13 cellular contexts compared by ENCODE assay signal in the genomic region with DNA sequence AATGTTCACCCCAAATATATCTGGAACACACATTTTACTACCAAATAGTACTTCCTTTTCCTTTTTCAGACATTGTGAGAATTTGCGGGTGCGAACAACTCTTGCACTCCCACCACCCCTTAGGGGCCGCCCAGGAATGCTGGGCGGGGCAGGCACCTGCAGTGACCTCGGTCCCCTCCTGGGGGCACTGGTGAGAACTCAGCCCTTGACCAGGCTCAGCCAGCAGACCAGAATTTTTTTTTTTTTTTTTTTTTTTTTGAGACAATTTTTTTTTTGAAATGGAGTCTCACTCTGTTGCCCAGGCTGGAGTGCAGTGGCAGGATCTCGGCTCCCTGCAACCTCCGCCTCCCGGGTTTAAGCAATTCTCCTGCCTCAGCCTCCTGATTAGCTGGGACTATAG.
DNase-seq lines count a peak whose midpoint lies in the region; ATAC-seq and TF ChIP-seq lines count a peak whose summit lies in the region.
"Had no signal": no experiment of that assay in that cellular context is flagged by ENCODE, and none has a peak within 500 bp of the region (broad histone marks: within the 10 kb centered on the region; RNA-seq: fewer than 3 reads in every experiment).

No MANE protein-coding gene starts in this region.

- peaks cover 2% of the 10 kb centered on the region; the same call in 1 of the 3 replicates for H3K4me1 Mint-ChIP-seq in GM23338
- no peaks in the 10 kb centered on the region for H3K4me1 Mint-ChIP-seq in activated T-cell treated with anti-CD3 and anti-CD28 coated beads, Interleukin-2, amount 50 U/mL, for 24 hours (ENCODE audit: low read depth)
- no peaks in the 10 kb centered on the region for H3K4me1 Mint-ChIP-seq in CD4-positive, alpha-beta T cell (ENCODE audit: low read depth)

- H3K9me3 Mint-ChIP-seq in GM23338, result peaks cover 3% of the 10 kb centered on the region; the same call in 2 of the 3 replicates
- no peaks in the 10 kb centered on the region for H3K9me3 Mint-ChIP-seq in activated T-cell treated with anti-CD3 and anti-CD28 coated beads, Interleukin-2, amount 50 U/mL, for 24 hours
- H3K9me3 Mint-ChIP-seq in CD4-positive, alpha-beta T cell, result no peaks in the 10 kb centered on the region

- DNase-seq in CMK (ENCODE audit: low read depth) (peak; percentile 26), GM23338 (ENCODE audit: low spot score) (peak; percentile 66), mesendoderm (peak; percentile 45), NCI-H446 treated with DMSO at 0.1 percent for 48 hours (lab: John Stamatoyannopoulos, UW) (no peak), NCI-H524 (lab: John Stamatoyannopoulos, UW) (no peak)
- DNase-seq in activated T-cell treated with anti-CD3 and anti-CD28 coated beads, Interleukin-2, amount 50 U/mL, for 24 hours, result peak; percentile 44
- DNase-seq in CD4-positive, alpha-beta T cell, result no peak
- DNase-seq: GOT3, naive B cell, NCI-H526 treated with DMSO at 0.1 percent for 48 hours had no signal

- no peak overlapping the region for H3K4me3 ChIP-seq in GM23338
- no peak overlapping the region for H3K4me3 ChIP-seq in mesendoderm (ENCODE audit: low read length)
- H3K4me3 ChIP-seq: ascending aorta, suprapubic skin had no signal

- peak; percentile 96 for ATAC-seq in GM23338
- ATAC-seq in CD4-positive, alpha-beta T cell (ENCODE audit: poor library complexity), result no peak
- ATAC-seq in GM19455 (IDR thresholded peaks at IDR 0.05; ENCODE audit: unreplicated experiment), result no peak

- no peak overlapping the region for H4K8ac ChIP-seq in mesendoderm (ENCODE audit: low read depth, low read length)

- H3K79me1 ChIP-seq in mesendoderm (ENCODE audit: low read length), result no peaks in the 10 kb centered on the region

- CTCF ChIA-PET in CD4-positive, alpha-beta T cell (lab: Charles Lee), result no interaction called here

- H3K36me3 Mint-ChIP-seq in GM23338 (ENCODE audit: low read depth), result peaks cover 47% of the 10 kb centered on the region
- H3K36me3 Mint-ChIP-seq in activated T-cell treated with anti-CD3 and anti-CD28 coated beads, Interleukin-2, amount 50 U/mL, for 24 hours (ENCODE audit: low read depth), result no peaks in the 10 kb centered on the region
- no peaks in the 10 kb centered on the region for H3K36me3 Mint-ChIP-seq in CD4-positive, alpha-beta T cell (ENCODE audit: low read depth)

- no peak overlapping the region for H2BK15ac ChIP-seq in mesendoderm (replicated peaks; ENCODE audit: low read depth)

- H3F3A ChIP-seq in GM23338 (replicated peaks; ENCODE audit: low read depth), result no peaks in the 10 kb centered on the region

- no peak overlapping the region for H2AK5ac ChIP-seq in mesendoderm (ENCODE audit: low read length)

- no peaks in the 10 kb centered on the region for H3K9me2 ChIP-seq in GM23338 (ENCODE audit: insufficient read depth)

- H2AFZ ChIP-seq in GM23338, result no peak overlapping the region

- POLR2A ChIA-PET in CD4-positive, alpha-beta T cell (lab: Charles Lee), result no interaction called here

- H3K27ac Mint-ChIP-seq in GM23338, result no peak overlapping the region
- H3K27ac Mint-ChIP-seq in activated T-cell treated with anti-CD3 and anti-CD28 coated beads, Interleukin-2, amount 50 U/mL, for 24 hours, result no peak overlapping the region
- no peak overlapping the region for H3K27ac Mint-ChIP-seq in CD4-positive, alpha-beta T cell
- H3K27ac Mint-ChIP-seq: naive B cell had no signal

- H3K4ac ChIP-seq in mesendoderm (ENCODE audit: low read depth, low read length), result no peak overlapping the region

- peaks cover 5% of the 10 kb centered on the region for H3K27me3 Mint-ChIP-seq in GM23338 (ENCODE audit: insufficient read depth, low read depth, poor library complexity)
- peaks cover 17% of the 10 kb centered on the region for H3K27me3 Mint-ChIP-seq in activated T-cell treated with anti-CD3 and anti-CD28 coated beads, Interleukin-2, amount 50 U/mL, for 24 hours
- H3K27me3 Mint-ChIP-seq in CD4-positive, alpha-beta T cell, result peaks cover 10% of the 10 kb centered on the region

- H3K79me2 ChIP-seq in GM23338 (replicated peaks; ENCODE audit: insufficient read depth) (no peaks in the 10 kb centered on the region), mesendoderm (ENCODE audit: control insufficient read depth, insufficient read depth, low read length) (no peaks in the 10 kb centered on the region)

- peak; percentile 57 to 70 for TF ChIP-seq CTCF in GM23338 (conservative IDR thresholded peaks at IDR 0.05; ENCODE audit: low read depth in 2 of 2)
- no peak for TF ChIP-seq CTCF in CD4-positive, alpha-beta T cell (IDR thresholded peaks at IDR 0.05)

- no peak overlapping the region for H2BK120ac ChIP-seq in mesendoderm (ENCODE audit: low read depth, low read length)

- WGBS in mesendoderm (ENCODE audit: extremely low coverage, insufficient coverage, low lambda C conversion rate), result no CpG with 5 or more reads among the region's 8 CpGs

- H3K4me1 ChIP-seq in GM23338 (ENCODE audit: insufficient read depth) (no peaks in the 10 kb centered on the region), mesendoderm (ENCODE audit: control insufficient read depth, low read depth, low read length) (no peaks in the 10 kb centered on the region)
- H3K4me1 ChIP-seq: ascending aorta, suprapubic skin had no signal

- intact Hi-C loops in CD4-positive, alpha-beta T cell (cut with DNase I, micrococcal nuclease), result loop anchor here in 1 of 2 experiments (10.0 kb wide), 1 partner anchor 267 kb away; no protein-coding TSS in a partner anchor

- H3K27me3 ChIP-seq in GM23338 (ENCODE audit: insufficient read depth) (no peaks in the 10 kb centered on the region), mesendoderm (ENCODE audit: insufficient read depth, low read length, poor library complexity) (no peaks in the 10 kb centered on the region)
- no peaks in the 10 kb centered on the region for H3K27me3 ChIP-seq in CD4-positive, alpha-beta T cell (ENCODE audit: control insufficient read depth, insufficient read depth, low read length)
- H3K27me3 ChIP-seq: ascending aorta, suprapubic skin had no signal

- no peak overlapping the region for H4K5ac ChIP-seq in mesendoderm (ENCODE audit: low read length)

- no peak overlapping the region for H2BK5ac ChIP-seq in mesendoderm (ENCODE audit: low read length)

- no peak overlapping the region for H3K56ac ChIP-seq in mesendoderm (ENCODE audit: low read length)

- H3K4me3 Mint-ChIP-seq in GM23338, result no peak overlapping the region
- no peak overlapping the region for H3K4me3 Mint-ChIP-seq in activated T-cell treated with anti-CD3 and anti-CD28 coated beads, Interleukin-2, amount 50 U/mL, for 24 hours
- no peak overlapping the region for H3K4me3 Mint-ChIP-seq in CD4-positive, alpha-beta T cell

- H3K4me2 ChIP-seq in GM23338, result no peak overlapping the region
- H3K4me2 ChIP-seq in mesendoderm (ENCODE audit: low read length), result no peak overlapping the region

- no peaks in the 10 kb centered on the region for H3K36me3 ChIP-seq in GM23338 (ENCODE audit: insufficient read depth)
- peaks cover 2% of the 10 kb centered on the region for H3K36me3 ChIP-seq in mesendoderm (ENCODE audit: control insufficient read depth, insufficient read depth, low read length)
- H3K36me3 ChIP-seq: ascending aorta, suprapubic skin had no signal

- H3K9ac ChIP-seq in mesendoderm (ENCODE audit: low read length), result no peak overlapping the region

- peaks cover 7% of the 10 kb centered on the region; the same call in 1 of the 2 replicates for H4K20me1 ChIP-seq in GM23338 (replicated peaks; ENCODE audit: insufficient read depth)

- no peak overlapping the region for H3K27ac ChIP-seq in GM23338 (ENCODE audit: low read depth)
- H3K27ac ChIP-seq in mesendoderm (ENCODE audit: low read depth, low read length), result no peak overlapping the region
- H3K27ac ChIP-seq in CD4-positive, alpha-beta T cell (ENCODE audit: low read depth, low read length), result no peak overlapping the region
- H3K27ac ChIP-seq: ascending aorta, suprapubic skin had no signal

- H3K23ac ChIP-seq in mesendoderm (ENCODE audit: low read length), result no peak overlapping the region

- no peak overlapping the region for H3K18ac ChIP-seq in mesendoderm (ENCODE audit: low read length)

- no peaks in the 10 kb centered on the region for H3K9me3 ChIP-seq in CD4-positive, alpha-beta T cell (ENCODE audit: control insufficient read depth, low read length)
- H3K9me3 ChIP-seq: suprapubic skin had no signal

TF ChIP-seq in GM23338, 12 proteins besides CTCF, POLR2A, EP300 and RAD21:
- no peak for TF ChIP-seq POLR2AphosphoS5 (IDR thresholded peaks at IDR 0.05; ENCODE audit: low read depth)
- no peak for TF ChIP-seq JUNB (IDR thresholded peaks at IDR 0.05; ENCODE audit: unreplicated experiment)

Comparison
In these comparisons a context has a peak if more than half of its experiments do, and no peak if none do; other contexts are left out.
1. DNase-seq: peak in CMK (single experiment), GM23338 (single experiment), activated T-cell treated with anti-CD3 and anti-CD28 coated beads, Interleukin-2, amount 50 U/mL, for 24 hours (single experiment) and mesendoderm (single experiment); none in CD4-positive, alpha-beta T cell (0 of 10), NCI-H446 treated with DMSO at 0.1 percent for 48 hours (single experiment) and NCI-H524 (0 of 2).